In genomic region chr10:661891-662605, GRCh38 we compare ENCODE assay signal across 12 cellular contexts. TPM values are rescaled to one million over a fixed set of nuclear protein-coding genes. Genes with fewer than 3 reads are reported as not detected.
DNase-seq lines count a peak whose midpoint lies in the region; ATAC-seq and TF ChIP-seq lines count a peak whose summit lies in the region.
"Had no signal": no experiment of that assay in that cellular context is flagged by ENCODE, and none has a peak within 500 bp of the region (broad histone marks: within the 10 kb centered on the region; RNA-seq: fewer than 3 reads in every experiment).

No MANE protein-coding gene starts in this region.

- no peaks in the 10 kb centered on the region for H3K27me3 ChIP-seq in right atrium auricular region
- H3K27me3 ChIP-seq in muscle layer of duodenum (ENCODE audit: low read depth, low read length) = no peaks in the 10 kb centered on the region
- no peaks in the 10 kb centered on the region for H3K27me3 ChIP-seq in MG63
- H3K27me3 ChIP-seq: ovary had no signal

- no peak for TF ChIP-seq CTCF in right atrium auricular region (IDR thresholded peaks at IDR 0.05)
- no peak for TF ChIP-seq CTCF in type B pancreatic cell (conservative IDR thresholded peaks at IDR 0.05)

- no peaks in the 10 kb centered on the region for H3K36me3 ChIP-seq in right atrium auricular region
- H3K36me3 ChIP-seq in muscle layer of duodenum (ENCODE audit: control insufficient read depth in 1 of 2, insufficient read depth in 2 of 2, low read length in 2 of 2) = no peaks in the 10 kb centered on the region
- H3K36me3 ChIP-seq in MG63 = no peaks in the 10 kb centered on the region
- H3K36me3 ChIP-seq: ovary had no signal

- H3K4me1 Mint-ChIP-seq in type B pancreatic cell (ENCODE audit: unreplicated experiment) = peaks cover 44% of the 10 kb centered on the region

- H3K27me3 Mint-ChIP-seq in type B pancreatic cell = no peaks in the 10 kb centered on the region

- peak overlapping the region in 1 of 2 donors; percentile 81 for H3K27ac ChIP-seq in right atrium auricular region
- peak overlapping the region; percentile 86 for H3K27ac ChIP-seq in caudate nucleus (ENCODE audit: low read depth, low read length)
- H3K27ac ChIP-seq in muscle layer of duodenum (ENCODE audit: low read length) = peak overlapping the region; percentile 89
- H3K27ac ChIP-seq: ovary had no signal

- no peak overlapping the region for H3K4me3 ChIP-seq in right atrium auricular region
- no peak overlapping the region for H3K4me3 ChIP-seq in muscle layer of duodenum (ENCODE audit: low read depth in 1 of 2, low read length in 2 of 2)
- H3K4me3 ChIP-seq in MG63 = no peak overlapping the region
- H3K4me3 ChIP-seq: ovary had no signal

- no peaks in the 10 kb centered on the region for H3K9me3 ChIP-seq in right atrium auricular region
- H3K9me3 ChIP-seq in muscle layer of duodenum (ENCODE audit: control insufficient read depth in 1 of 2, low read length in 2 of 2) = no peaks in the 10 kb centered on the region
- no peaks in the 10 kb centered on the region for H3K9me3 ChIP-seq in MG63
- H3K9me3 ChIP-seq: ovary had no signal

- H3K4me1 ChIP-seq in right atrium auricular region = peaks cover 0 to 59% of the 10 kb centered on the region in 2 donors
- peaks cover 32 to 47% of the 10 kb centered on the region in 2 donors for H3K4me1 ChIP-seq in muscle layer of duodenum (ENCODE audit: control insufficient read depth in 1 of 2, insufficient read depth in 2 of 2, low read length in 2 of 2)

- H3K9me3 Mint-ChIP-seq in type B pancreatic cell = no peaks in the 10 kb centered on the region

- H3K4me3 Mint-ChIP-seq in type B pancreatic cell = no peak overlapping the region

- no peaks in the 10 kb centered on the region for H3K36me3 Mint-ChIP-seq in type B pancreatic cell

- peak overlapping the region; percentile 69 for H3K27ac Mint-ChIP-seq in type B pancreatic cell

- DNase-seq in left ventricle myocardium superior (no peak), right atrium auricular region (ENCODE audit: low spot score) (no peak), caudate nucleus (lab: John Stamatoyannopoulos, UW) (peak in 1 of 61 donors; percentile 28), type B pancreatic cell (ENCODE audit: extremely low spot score, unreplicated experiment) (peak; percentile 64), MG63 (no peak), LoVo (ENCODE audit: low spot score) (no peak)
- DNase-seq: DMS 273 treated with DMSO at 0.1 percent for 48 hours, Right ventricle myocardium superior, T1000 had no signal

- intact Hi-C loops in left ventricle myocardium superior (cut with micrococcal nuclease) = no loop called here

- ATAC-seq in left ventricle myocardium superior (peak; percentile 4), GM21390 (IDR thresholded peaks at IDR 0.05; ENCODE audit: unreplicated experiment) (no peak)

RNA-seq across cellular contexts. Expression of gene DIP2C, which starts 27.4 kb away (rescaled TPM):
- total RNA-seq in left ventricle myocardium superior (32.6 TPM), right atrium auricular region (10 to 100 TPM; 21.1 to 23.8 TPM), type B pancreatic cell (ENCODE audit: low replicate concordance) (22.6 and 23.1 TPM in 2 replicates)
- total RNA-seq in MG63 (2014; rRNA removed; shearing (Covaris generic); ENCODE audit: low replicate concordance) = 10.7 and 10.9 TPM in 2 replicates
